Comparison of ENCODE assay signal across 25 cellular contexts in genomic region chr4:144627663-144628076, GRCh38. TPM values are rescaled to one million over a fixed set of nuclear protein-coding genes. Genes with fewer than 3 reads are reported as not detected.
A peak's percentile ranks its signal among the peaks of the same experiment; 100 is the strongest.
DNase-seq lines count a peak whose midpoint lies in the region; ATAC-seq, FAIRE-seq and TF ChIP-seq lines count a peak whose summit lies in the region.
"Had no signal": no experiment of that assay in that cellular context is flagged by ENCODE, and none has a peak within 500 bp of the region (broad histone marks: within the 10 kb centered on the region; RNA-seq: fewer than 3 reads in every experiment).

No MANE protein-coding gene starts in this region.

- no peak overlapping the region for H3K56ac ChIP-seq in IMR-90 (ENCODE audit: extremely low read depth, insufficient read depth, low read length)

- no peaks in the 10 kb centered on the region for H4K20me1 ChIP-seq in IMR-90 (ENCODE audit: insufficient read depth, low read length)

- H3K14ac ChIP-seq in IMR-90 (replicated peaks; ENCODE audit: low read depth, low read length) = no peak overlapping the region

- H2BK5ac ChIP-seq in IMR-90 (ENCODE audit: low read depth, low read length, poor library complexity, severe bottlenecking) = no peak overlapping the region

- no peak overlapping the region for H3K23ac ChIP-seq in IMR-90 (ENCODE audit: low read depth, low read length)

- no peak overlapping the region for H4K91ac ChIP-seq in IMR-90 (ENCODE audit: insufficient read depth, low read depth, low read length)

- no peak overlapping the region for H3K4me3 ChIP-seq in IMR-90 (ENCODE audit: insufficient read depth, low read depth, low read length)
- H3K4me3 ChIP-seq in cardiac fibroblast (replicated peaks in 1 of 2; ENCODE audit: low read depth in 2 of 2, low read length in 2 of 2) = no peak overlapping the region
- H3K4me3 ChIP-seq: cardiac muscle cell, tibial nerve had no signal

- H3K79me1 ChIP-seq in IMR-90 (ENCODE audit: low read depth in 1 of 2, low read length in 2 of 2) = no peaks in the 10 kb centered on the region

- dilution Hi-C loops in IMR-90 (cut with HindIII; ENCODE audit: low sequenced_read_pairs, unreplicated experiment) = no loop called here

- H4K5ac ChIP-seq in IMR-90 (ENCODE audit: low read depth, low read length) = no peak overlapping the region

- H3K27ac ChIP-seq in IMR-90 (ENCODE audit: insufficient read depth, low read length) = no peak overlapping the region
- H3K27ac ChIP-seq: cardiac muscle cell, tibial nerve had no signal

- H3K27me3 ChIP-seq in IMR-90 (ENCODE audit: control insufficient read depth, insufficient read depth, low read length) = no peaks in the 10 kb centered on the region
- H3K27me3 ChIP-seq: BE2C, tibial nerve had no signal

- H3K4me2 ChIP-seq in IMR-90 (ENCODE audit: low read depth, low read length) = no peak overlapping the region

- intact Hi-C loops in IMR-90 (cut with micrococcal nuclease) = no loop called here
- intact Hi-C loops in posterior cingulate gyrus (cut with DNase I) = no loop called here

- no peak for FAIRE-seq in HTR-8/SVneo (lab: Jason Lieb, UNC)
- FAIRE-seq: frontal cortex had no signal

- H3K18ac ChIP-seq in IMR-90 (ENCODE audit: low read depth, low read length) = no peak overlapping the region

- POLR2A ChIA-PET in IMR-90 (lab: Charles Lee; ENCODE audit: unreplicated experiment) = no interaction called here

- DNase-seq in A172 (ENCODE audit: low spot score) (peak; percentile 49), IMR-90 (peak; percentile 73), cardiac fibroblast (ENCODE audit: low read depth in 2 of 2) (peak; percentile 52 to 66), iris pigment epithelial cell (ENCODE audit: low read depth) (peak; percentile 82), posterior cingulate gyrus (no peak), HTR-8/SVneo (ENCODE audit: insufficient read length, low spot score) (no peak)
- DNase-seq in stimulated activated CD4-positive, alpha-beta T cell treated with anti-CD3 and anti-CD28 coated beads, Interleukin-4, amount 100 ng/mL, for 4 hours = no peak
- DNase-seq: 8988T; activated CD4-positive, CD25-positive, alpha-beta regulatory T cell; activated CD8-positive, alpha-beta T cell treated with anti-CD3 and anti-CD28 coated beads for 36 hours; activated gamma-delta T cell; activated naive CD8-positive, alpha-beta T cell treated with anti-CD3 and anti-CD28 coated beads, Interleukin-2, amount 50 U/mL, for 24 hours; activated T-cell treated with anti-CD3 and anti-CD28 coated beads for 4 hours; BE2C; DMS79 treated with DMSO at 0.1 percent for 48 hours; kidney glomerular epithelial cell; naive thymus-derived CD4-positive, alpha-beta T cell; NCI-H2171 treated with DMSO at 0.1 percent for 48 hours; retina; stimulated activated CD4-positive, alpha-beta T cell treated with anti-CD3 and anti-CD28 coated beads, Interleukin-4, amount 100 ng/mL, for 24 hours had no signal

- no peak overlapping the region for H2AK5ac ChIP-seq in IMR-90 (ENCODE audit: low read depth, low read length)

- CTCF ChIA-PET in IMR-90 (lab: Yijun Ruan, JAX) = no interaction called here

- no peak for TF ChIP-seq POLR2A in IMR-90 (IDR thresholded peaks at IDR 0.05; ENCODE audit: low read depth, low read length)

- no peaks in the 10 kb centered on the region for H3K36me3 ChIP-seq in IMR-90 (ENCODE audit: control insufficient read depth, insufficient read depth, low read length)
- H3K36me3 ChIP-seq: BE2C, cardiac muscle cell, tibial nerve had no signal

- BruUV-seq in IMR-90 (replicated peaks; lab: Mats Ljungman, UMichigan) = no TSS peak

- H3K9ac ChIP-seq in IMR-90 (ENCODE audit: low read depth, low read length) = no peak overlapping the region

- H2BK120ac ChIP-seq in IMR-90 (ENCODE audit: low read depth, low read length) = no peak overlapping the region

- no peak; the same call in 1 of the 2 replicates for ATAC-seq in IMR-90 (ENCODE audit: low read depth)
- ATAC-seq in HG02973 (IDR thresholded peaks at IDR 0.05; ENCODE audit: unreplicated experiment) = no peak
- ATAC-seq: activated CD8-positive, alpha-beta T cell treated with anti-CD3 and anti-CD28 coated beads for 36 hours; activated naive CD8-positive, alpha-beta T cell treated with anti-CD3 and anti-CD28 coated beads, Interleukin-2, amount 50 U/mL, for 24 hours; naive thymus-derived CD4-positive, alpha-beta T cell had no signal

- TF ChIP-seq RAD21 in IMR-90 (IDR thresholded peaks at IDR 0.05; ENCODE audit: low read length) = no peak

- no peaks in the 10 kb centered on the region for H3K9me3 ChIP-seq in IMR-90 (ENCODE audit: control insufficient read depth, insufficient read depth, low read length)
- H3K9me3 ChIP-seq: BE2C, tibial nerve had no signal

- H3K4me1 ChIP-seq in IMR-90 (ENCODE audit: control insufficient read depth, insufficient read depth, low read length) = peaks cover 3% of the 10 kb centered on the region; the same call in 1 of the 2 replicates
- H3K4me1 ChIP-seq: BE2C, tibial nerve had no signal

- no peak overlapping the region for H3K4ac ChIP-seq in IMR-90 (ENCODE audit: low read depth, low read length)

- no peak overlapping the region for H2AK9ac ChIP-seq in IMR-90 (replicated peaks; ENCODE audit: low read depth, low read length, poor library complexity)

- no peak overlapping the region for H4K8ac ChIP-seq in IMR-90 (ENCODE audit: low read depth in 2 of 2, low read length in 2 of 2)

- no peak overlapping the region for H2AFZ ChIP-seq in IMR-90 (replicated peaks; ENCODE audit: low read length, poor library complexity)

- WGBS in IMR-90 (ENCODE audit: extremely low coverage in 2 of 2, insufficient read length in 1 of 2), 2 experiments = no CpG with 5 or more reads among the region's 2 CpGs

- in situ Hi-C loops in IMR-90 (cut with MboI; ENCODE audit: low sequenced_read_pairs) = no loop called here

- H3K9me1 ChIP-seq in IMR-90 (ENCODE audit: insufficient read depth, low read length) = no peaks in the 10 kb centered on the region

- no peak overlapping the region for H2BK15ac ChIP-seq in IMR-90 (ENCODE audit: low read depth, low read length)

- no peak overlapping the region for H2BK20ac ChIP-seq in IMR-90 (ENCODE audit: low read depth, low read length)

- TF ChIP-seq CTCF in IMR-90 (conservative IDR thresholded peaks at IDR 0.05; ENCODE audit: low read depth, low read length) (no peak), cardiac fibroblast (IDR thresholded peaks at IDR 0.05; ENCODE audit: low read depth, low read length) (no peak)

TF ChIP-seq in IMR-90, 13 proteins besides CTCF, POLR2A, EP300 and RAD21:
- TF ChIP-seq CEBPB (IDR thresholded peaks at IDR 0.05; ENCODE audit: low read depth, low read length) (peak; percentile 59), RCOR1 (IDR thresholded peaks at IDR 0.05; ENCODE audit: insufficient replicate concordance, low read length) (no peak)
TF ChIP-seq in IMR-90: peak in this region for 1.

RNA-seq across cellular contexts. Expression of gene HHIP, which starts 18.3 kb away (rescaled TPM):
- 0.19 and 0.47 TPM in 2 replicates for total RNA-seq in A172 (2014; rRNA removed; shearing (Covaris generic))
- total RNA-seq in IMR-90 (2012; rRNA removed) = 6.6 and 8.6 TPM in 2 replicates
- 7.8 and 9.6 TPM in 2 replicates for polyA plus RNA-seq in IMR-90 (2012; rRNA removed)
- polyA plus RNA-seq in IMR-90 (2012; cell fraction: cytosol; rRNA removed) = 2.6 and 3.4 TPM in 2 replicates
- 1.2 and 3.9 TPM in 2 replicates for polyA plus RNA-seq in IMR-90 (2012; cell fraction: nucleus; rRNA removed; ENCODE audit: low replicate concordance)
- total RNA-seq: activated CD8-positive, alpha-beta T cell treated with anti-CD3 and anti-CD28 coated beads for 36 hours; cardiac muscle cell had no signal
- polyA plus RNA-seq: IgD-negative memory B cell; naive thymus-derived CD4-positive, alpha-beta T cell had no signal

Comparison
In these comparisons a context has a peak if more than half of its experiments do, and no peak if none do; other contexts are left out.
1. DNase-seq: peak in A172 (single experiment), IMR-90 (single experiment), cardiac fibroblast (2 of 2) and iris pigment epithelial cell (single experiment); none in posterior cingulate gyrus (0 of 10), stimulated activated CD4-positive, alpha-beta T cell treated with anti-CD3 and anti-CD28 coated beads, Interleukin-4, amount 100 ng/mL, for 4 hours (0 of 2) and HTR-8/SVneo (single experiment).